Comparison of ENCODE assay signal across 9 cellular contexts in genomic region chr3:44021646-44022594, GRCh38.
DNase-seq lines count a peak whose midpoint lies in the region; ATAC-seq, FAIRE-seq and TF ChIP-seq lines count a peak whose summit lies in the region.
"Had no signal": no experiment of that assay in that cellular context is flagged by ENCODE, and none has a peak within 500 bp of the region (broad histone marks: within the 10 kb centered on the region; RNA-seq: fewer than 3 reads in every experiment).

No MANE protein-coding gene starts in this region.

- no peak overlapping the region for H3K27ac ChIP-seq in ACC112 (ENCODE audit: low read depth, low read length)
- no peak overlapping the region for H3K27ac ChIP-seq in coronary artery
- H3K27ac ChIP-seq in tibial nerve = peak overlapping the region in 1 of 4 donors; percentile 33
- H3K27ac ChIP-seq in A673 (ENCODE audit: low read depth, low read length, poor library complexity, severe bottlenecking) = no peak overlapping the region

- BruUV-seq in A673 (replicated peaks; lab: Mats Ljungman, UMichigan) = no TSS peak

- H3K4me3 ChIP-seq in ACC112 (ENCODE audit: low read depth, low read length) (peak overlapping the region; percentile 76), H7 (ENCODE audit: insufficient read depth, low read depth, low read length) (peak overlapping the region; percentile 34), coronary artery (peak overlapping the region; percentile 58), tibial nerve (peak overlapping the region in 2 of 4 donors; percentile 8 to 46), A673 (ENCODE audit: low read depth, low read length, poor library complexity, severe bottlenecking) (no peak overlapping the region)

- no peak for TF ChIP-seq CTCF in coronary artery (IDR thresholded peaks at IDR 0.05)
- no peak for TF ChIP-seq CTCF in mesothelial cell of epicardium (IDR thresholded peaks at IDR 0.05; ENCODE audit: unreplicated experiment)
- TF ChIP-seq CTCF in omental fat pad (IDR thresholded peaks at IDR 0.05) = no peak
- TF ChIP-seq CTCF in tibial nerve (IDR thresholded peaks at IDR 0.05) = no peak
- no peak for TF ChIP-seq CTCF in A673 (conservative IDR thresholded peaks at IDR 0.05; ENCODE audit: low read depth, low read length)

- H3K27ac Mint-ChIP-seq in mesothelial cell of epicardium = no peak overlapping the region

- ATAC-seq in omental fat pad (ENCODE audit: low FRiP score) = no peak

- no peak for FAIRE-seq in HTR-8/SVneo (lab: Jason Lieb, UNC)

- no peaks in the 10 kb centered on the region for H3K9me3 Mint-ChIP-seq in mesothelial cell of epicardium

- peaks cover 82% of the 10 kb centered on the region for H3K27me3 Mint-ChIP-seq in mesothelial cell of epicardium (ENCODE audit: low read depth)

- POLR2A ChIA-PET in A673 (lab: Charles Lee; ENCODE audit: low non-redundant PET) = interaction anchor here (0.6 kb wide), 1 partner anchor 58 kb away, joined by 7 read pairs; no protein-coding TSS in a partner anchor

- peak overlapping the region; percentile 66 for H2AFZ ChIP-seq in ACC112 (ENCODE audit: low read length, unreplicated experiment)

- H3K36me3 ChIP-seq in ACC112 (ENCODE audit: insufficient read depth, low read length) (0 out of 2 replicates have a peak, but pooled peaks cover 8% of the 10 kb centered on the region), H7 (replicated peaks; ENCODE audit: control insufficient read depth, insufficient read depth, low read length) (no peaks in the 10 kb centered on the region), tibial nerve (no peaks in the 10 kb centered on the region), A673 (ENCODE audit: insufficient read depth, low read length, poor library complexity, severe bottlenecking) (no peaks in the 10 kb centered on the region)

- DNase-seq in H7 (peak; percentile 74), coronary artery (ENCODE audit: low spot score) (no peak), mesothelial cell of epicardium (ENCODE audit: low spot score in 2 of 2, unreplicated experiment in 2 of 2) (no peak), HTR-8/SVneo (ENCODE audit: insufficient read length, low spot score) (no peak), omental fat pad (ENCODE audit: low spot score) (no peak), tibial nerve (ENCODE audit: low spot score in 2 of 2) (no peak), A673 (ENCODE audit: low spot score) (no peak)
- DNase-seq: activated CD4-positive, alpha-beta T cell treated with anti-CD3 and anti-CD28 coated beads, Interleukin-2, amount 50 U/mL, for 4 hours had no signal

- intact Hi-C loops in A673 (cut with micrococcal nuclease; ENCODE audit: unreplicated experiment) = no loop called here

- TF ChIP-seq POLR2A in tibial nerve (IDR thresholded peaks at IDR 0.05) = no peak

- peaks cover 7% of the 10 kb centered on the region for H3K4me1 Mint-ChIP-seq in mesothelial cell of epicardium

- H3K27me3 ChIP-seq in ACC112 (ENCODE audit: insufficient read depth, low read length) (peaks cover 20% of the 10 kb centered on the region; the same call in 1 of the 2 replicates), H7 (ENCODE audit: control insufficient read depth, insufficient read depth, low read length) (peaks cover 22% of the 10 kb centered on the region), tibial nerve (peaks cover 0 to 30% of the 10 kb centered on the region in 2 donors), A673 (replicated peaks; ENCODE audit: insufficient read depth, low read depth, low read length, poor library complexity) (no peaks in the 10 kb centered on the region)

- peaks cover 61% of the 10 kb centered on the region for H3K79me2 ChIP-seq in ACC112 (ENCODE audit: control insufficient read depth, insufficient read depth, low read length, unreplicated experiment)

- no peaks in the 10 kb centered on the region for H3K36me3 Mint-ChIP-seq in mesothelial cell of epicardium

- 7 to 8% methylated on average over 47 to 53 of the region's 53 CpGs for WGBS in tibial nerve, 2 donors

- no peak for TF ChIP-seq EP300 in tibial nerve (IDR thresholded peaks at IDR 0.05)

- H3K4me1 ChIP-seq in ACC112 (ENCODE audit: control insufficient read depth, insufficient read depth, low read length, unreplicated experiment) (peaks cover 17% of the 10 kb centered on the region), tibial nerve (peaks cover 0 to 13% (median 0%) of the 10 kb centered on the region in 4 donors), A673 (ENCODE audit: insufficient read depth, low read length, poor library complexity, severe bottlenecking) (no peaks in the 10 kb centered on the region)

- CTCF ChIA-PET in A673 (lab: Charles Lee) = no interaction called here

- no peaks in the 10 kb centered on the region for H3K9me3 ChIP-seq in tibial nerve
- no peaks in the 10 kb centered on the region for H3K9me3 ChIP-seq in A673 (ENCODE audit: low read depth, low read length, poor library complexity, severe bottlenecking)

- peak overlapping the region; percentile 50 for H3K4me3 Mint-ChIP-seq in mesothelial cell of epicardium
